ENCODE assay signal across 15 cellular contexts in genomic region chr16:8346291-8346690, GRCh38.
DNase-seq lines count a peak whose midpoint lies in the region; ATAC-seq and TF ChIP-seq lines count a peak whose summit lies in the region.
"Had no signal": no experiment of that assay in that cellular context is flagged by ENCODE, and none has a peak within 500 bp of the region (broad histone marks: within the 10 kb centered on the region; RNA-seq: fewer than 3 reads in every experiment).

No MANE protein-coding gene starts in this region.

- TF ChIP-seq CTCF in transverse colon (IDR thresholded peaks at IDR 0.05), result no peak

- no peaks in the 10 kb centered on the region for H3K27me3 ChIP-seq in transverse colon

- ATAC-seq in GM19395 (IDR thresholded peaks at IDR 0.05; ENCODE audit: unreplicated experiment), result no peak

- in situ Hi-C loops in ACHN (cut with HindIII; ENCODE audit: low pct_ligation_motif_present, low pct_unique_long_range_greater_than_20kb, low sequenced_read_pairs) (no loop called here), KBM-7 (cut with MboI; ENCODE audit: low pct_unique_long_range_greater_than_20kb, low sequenced_read_pairs) (no loop called here), transverse colon (cut with MboI; ENCODE audit: low pct_ligation_motif_present in 1 of 4, low pct_unique_long_range_greater_than_20kb in 1 of 4, low sequenced_read_pairs in 3 of 4) (loop anchor here in 1 of 4 donors (25.0 kb wide), 1 partner anchor 91 kb away; no protein-coding TSS in a partner anchor)

- H3K4me3 ChIP-seq in transverse colon, result no peak overlapping the region

- intact Hi-C loops in transverse colon (cut with DNase I; ENCODE audit: low total_unique reads), result no loop called here

- no peak for TF ChIP-seq EP300 in transverse colon (IDR thresholded peaks at IDR 0.05; ENCODE audit: low read depth)

- WGBS in transverse colon (ENCODE audit: low coverage in 1 of 2), 2 donors, result 47% methylated on average over 3 of the region's 3 CpGs; no CpG with 5 or more reads in 1 of the 2 donors

- no peak for TF ChIP-seq POLR2A in transverse colon (IDR thresholded peaks at IDR 0.05)

- DNase-seq in ACHN, result peak; percentile 68
- DNase-seq in KBM-7, result peak; percentile 23
- peak; percentile 9 for DNase-seq in SW480 (ENCODE audit: low spot score)
- DNase-seq in left kidney (ENCODE audit: low read depth, low spot score), result peak; percentile 92
- no peak for DNase-seq in stimulated activated CD4-positive, alpha-beta T cell treated with anti-CD3 and anti-CD28 coated beads, Interleukin-4, amount 100 ng/mL, for 4 hours
- DNase-seq in transverse colon, result no peak
- no peak for DNase-seq in activated T-cell treated with anti-CD3 and anti-CD28 coated beads for 4 hours
- DNase-seq: CD8-positive, alpha-beta memory T cell; GOT3; immature natural killer cell; mammary epithelial cell; NCI-H2029 treated with DMSO at 0.1 percent for 48 hours; NCI-H524 treated with DMSO at 0.1 percent for 48 hours had no signal

- no peaks in the 10 kb centered on the region for H3K4me1 ChIP-seq in transverse colon

- no peaks in the 10 kb centered on the region for H3K36me3 ChIP-seq in transverse colon

- H3K9me3 ChIP-seq in transverse colon, result no peaks in the 10 kb centered on the region

- no peak overlapping the region for H3K27ac ChIP-seq in transverse colon
- H3K27ac ChIP-seq: VCaP had no signal

Comparison
In these comparisons a context has a peak if more than half of its experiments do, and no peak if none do; other contexts are left out.
1. DNase-seq: peak in ACHN (single experiment), KBM-7 (single experiment), SW480 (single experiment) and left kidney (single experiment); none in stimulated activated CD4-positive, alpha-beta T cell treated with anti-CD3 and anti-CD28 coated beads, Interleukin-4, amount 100 ng/mL, for 4 hours (0 of 2), transverse colon (single experiment) and activated T-cell treated with anti-CD3 and anti-CD28 coated beads for 4 hours (single experiment).